ENCODE assay signal across 8 cellular contexts in genomic region chr6:7590918-7591302, GRCh38. TPM values are rescaled to one million over a fixed set of nuclear protein-coding genes. Genes with fewer than 3 reads are reported as not detected.
DNase-seq lines count a peak whose midpoint lies in the region; ATAC-seq and TF ChIP-seq lines count a peak whose summit lies in the region.

No MANE protein-coding gene starts in this region.

- H3K27me3 Mint-ChIP-seq in Calu3 (ENCODE audit: unreplicated experiment), result no peaks in the 10 kb centered on the region

- H3K4me3 Mint-ChIP-seq in Calu3 (ENCODE audit: low read depth, unreplicated experiment), result peak overlapping the region; percentile 98

- CTCF ChIA-PET in Calu3 (lab: Charles Lee), result no interaction called here

- intact Hi-C loops in Calu3 (cut with micrococcal nuclease; ENCODE audit: unreplicated experiment), result loop anchor here (5.0 to 10.0 kb wide), 2 partner anchors 44 to 196 kb away; no protein-coding TSS in a partner anchor

- 9 to 15% methylated on average over 10 of the region's 10 CpGs for WGBS in upper lobe of left lung, 2 donors

- no peak overlapping the region for H3K27ac Mint-ChIP-seq in Calu3 (ENCODE audit: unreplicated experiment)

- peak overlapping the region in 3 of 4 donors; percentile 49 to 88 (median 86) for H3K27ac ChIP-seq in upper lobe of left lung

- no peak for TF ChIP-seq CTCF in Calu3 (IDR thresholded peaks at IDR 0.05; ENCODE audit: unreplicated experiment)
- no peak for TF ChIP-seq CTCF in upper lobe of left lung (IDR thresholded peaks at IDR 0.05)

- H3K4me3 ChIP-seq in upper lobe of left lung, result peak overlapping the region; percentile 78 to 97 (median 88)

- TF ChIP-seq POLR2A in upper lobe of left lung (IDR thresholded peaks at IDR 0.05), result no peak

- H3K36me3 ChIP-seq in upper lobe of left lung, result peaks cover 5 to 25% (median 12%) of the 10 kb centered on the region in 4 donors

- H3K4me1 Mint-ChIP-seq in Calu3 (ENCODE audit: low read depth, unreplicated experiment), result peaks cover 52% of the 10 kb centered on the region

- no peaks in the 10 kb centered on the region for H3K9me3 Mint-ChIP-seq in Calu3 (ENCODE audit: low read depth, unreplicated experiment)

- ATAC-seq in upper lobe of left lung (ENCODE audit: low FRiP score in 2 of 2), result peak in 1 of 2 donors; percentile 4

- H3K27me3 ChIP-seq in upper lobe of left lung, result no peaks in the 10 kb centered on the region

- BruUV-seq in Calu3 (replicated peaks; lab: Mats Ljungman, UMichigan), result no TSS peak

- DNase-seq in Calu3 (no peak), MV-4-11 (lab: John Stamatoyannopoulos, UW) (peak; percentile 2), cerebellum (ENCODE audit: low spot score) (peak; percentile 24), medulla oblongata (ENCODE audit: extremely low spot score) (peak; percentile 18), upper lobe of left lung (peak in 1 of 2 donors; percentile 36), NCI-H128 (lab: John Stamatoyannopoulos, UW; ENCODE audit: unreplicated experiment) (no peak), HuH-7 (ENCODE audit: low spot score) (no peak)
- DNase-seq in activated effector memory CD4-positive, alpha-beta T cell treated with Interleukin-2 at 50 U/mL for 16 hours, result no peak

- H3K4me1 ChIP-seq in upper lobe of left lung, result peaks cover 14 to 36% (median 22%) of the 10 kb centered on the region in 4 donors

- H3K9me3 ChIP-seq in upper lobe of left lung, result no peaks in the 10 kb centered on the region

- no peak for TF ChIP-seq EP300 in upper lobe of left lung (IDR thresholded peaks at IDR 0.05)

- H3K36me3 Mint-ChIP-seq in Calu3 (ENCODE audit: insufficient read depth, unreplicated experiment), result peaks cover 27% of the 10 kb centered on the region

RNA-seq across cellular contexts. Expression of gene SNRNP48, which starts 0.9 kb away (rescaled TPM):
- 11.7 and 16.1 TPM in 2 replicates for total RNA-seq in Calu3 (2022)
- total RNA-seq in cerebellum, result 21.5 TPM
- total RNA-seq in upper lobe of left lung, result 10 to 100 TPM in 3 of 6 donors, 1 to 10 TPM in 3; 1.3 to 23.0 (median 10.2) TPM

RNA-seq across cellular contexts. Expression of gene DSP, which starts 49.4 kb away (rescaled TPM):
- total RNA-seq in Calu3 (2022) (46.4 and 57.7 TPM in 2 replicates), cerebellum (9.9 TPM), upper lobe of left lung (10 to 100 TPM in 5 of 6 donors, 1 to 10 TPM in 1; 6.3 to 88.2 (median 29.0) TPM)

Comparison
In these comparisons a context has a peak if more than half of its experiments do, and no peak if none do; other contexts are left out.
1. DNase-seq: peak in MV-4-11 (single experiment), cerebellum (single experiment) and medulla oblongata (single experiment); none in Calu3 (single experiment), activated effector memory CD4-positive, alpha-beta T cell treated with Interleukin-2 at 50 U/mL for 16 hours (single experiment), NCI-H128 (single experiment) and HuH-7 (single experiment).